In genomic region chr16:57185945-57186629, GRCh38 we compare ENCODE assay signal across 1 cellular context.
TF ChIP-seq lines count a peak whose summit lies in the region.

A gene with protein sequence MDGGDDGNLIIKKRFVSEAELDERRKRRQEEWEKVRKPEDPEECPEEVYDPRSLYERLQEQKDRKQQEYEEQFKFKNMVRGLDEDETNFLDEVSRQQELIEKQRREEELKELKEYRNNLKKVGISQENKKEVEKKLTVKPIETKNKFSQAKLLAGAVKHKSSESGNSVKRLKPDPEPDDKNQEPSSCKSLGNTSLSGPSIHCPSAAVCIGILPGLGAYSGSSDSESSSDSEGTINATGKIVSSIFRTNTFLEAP (minus strand): TSS chr16:57186039. CDS start chr16:57173854, 12,185 bp downstream.
RSPRY1 (plus strand) TSS chr16:57186329; CDS start chr16:57204659, 18,330 bp downstream.

TF ChIP-seq in GM12878, 131 proteins besides CTCF, POLR2A, EP300 and RAD21 (continued from another document and continues in another):
- TF ChIP-seq, protein P1, sequence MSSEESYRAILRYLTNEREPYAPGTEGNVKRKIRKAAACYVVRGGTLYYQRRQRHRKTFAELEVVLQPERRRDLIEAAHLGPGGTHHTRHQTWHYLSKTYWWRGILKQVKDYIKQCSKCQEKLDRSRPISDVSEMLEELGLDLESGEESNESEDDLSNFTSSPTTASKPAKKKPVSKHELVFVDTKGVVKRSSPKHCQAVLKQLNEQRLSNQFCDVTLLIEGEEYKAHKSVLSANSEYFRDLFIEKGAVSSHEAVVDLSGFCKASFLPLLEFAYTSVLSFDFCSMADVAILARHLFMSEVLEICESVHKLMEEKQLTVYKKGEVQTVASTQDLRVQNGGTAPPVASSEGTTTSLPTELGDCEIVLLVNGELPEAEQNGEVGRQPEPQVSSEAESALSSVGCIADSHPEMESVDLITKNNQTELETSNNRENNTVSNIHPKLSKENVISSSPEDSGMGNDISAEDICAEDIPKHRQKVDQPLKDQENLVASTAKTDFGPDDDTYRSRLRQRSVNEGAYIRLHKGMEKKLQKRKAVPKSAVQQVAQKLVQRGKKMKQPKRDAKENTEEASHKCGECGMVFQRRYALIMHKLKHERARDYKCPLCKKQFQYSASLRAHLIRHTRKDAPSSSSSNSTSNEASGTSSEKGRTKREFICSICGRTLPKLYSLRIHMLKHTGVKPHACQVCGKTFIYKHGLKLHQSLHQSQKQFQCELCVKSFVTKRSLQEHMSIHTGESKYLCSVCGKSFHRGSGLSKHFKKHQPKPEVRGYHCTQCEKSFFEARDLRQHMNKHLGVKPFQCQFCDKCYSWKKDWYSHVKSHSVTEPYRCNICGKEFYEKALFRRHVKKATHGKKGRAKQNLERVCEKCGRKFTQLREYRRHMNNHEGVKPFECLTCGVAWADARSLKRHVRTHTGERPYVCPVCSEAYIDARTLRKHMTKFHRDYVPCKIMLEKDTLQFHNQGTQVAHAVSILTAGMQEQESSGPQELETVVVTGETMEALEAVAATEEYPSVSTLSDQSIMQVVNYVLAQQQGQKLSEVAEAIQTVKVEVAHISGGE (CRISPR knock-in tag; IDR thresholded peaks at IDR 0.05), result peak; percentile 73
- TF ChIP-seq, protein P2, sequence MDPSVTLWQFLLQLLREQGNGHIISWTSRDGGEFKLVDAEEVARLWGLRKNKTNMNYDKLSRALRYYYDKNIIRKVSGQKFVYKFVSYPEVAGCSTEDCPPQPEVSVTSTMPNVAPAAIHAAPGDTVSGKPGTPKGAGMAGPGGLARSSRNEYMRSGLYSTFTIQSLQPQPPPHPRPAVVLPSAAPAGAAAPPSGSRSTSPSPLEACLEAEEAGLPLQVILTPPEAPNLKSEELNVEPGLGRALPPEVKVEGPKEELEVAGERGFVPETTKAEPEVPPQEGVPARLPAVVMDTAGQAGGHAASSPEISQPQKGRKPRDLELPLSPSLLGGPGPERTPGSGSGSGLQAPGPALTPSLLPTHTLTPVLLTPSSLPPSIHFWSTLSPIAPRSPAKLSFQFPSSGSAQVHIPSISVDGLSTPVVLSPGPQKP (IDR thresholded peaks at IDR 0.05; ENCODE audit: low read depth, low read length), result peak; percentile 69
- TF ChIP-seq, protein P3, sequence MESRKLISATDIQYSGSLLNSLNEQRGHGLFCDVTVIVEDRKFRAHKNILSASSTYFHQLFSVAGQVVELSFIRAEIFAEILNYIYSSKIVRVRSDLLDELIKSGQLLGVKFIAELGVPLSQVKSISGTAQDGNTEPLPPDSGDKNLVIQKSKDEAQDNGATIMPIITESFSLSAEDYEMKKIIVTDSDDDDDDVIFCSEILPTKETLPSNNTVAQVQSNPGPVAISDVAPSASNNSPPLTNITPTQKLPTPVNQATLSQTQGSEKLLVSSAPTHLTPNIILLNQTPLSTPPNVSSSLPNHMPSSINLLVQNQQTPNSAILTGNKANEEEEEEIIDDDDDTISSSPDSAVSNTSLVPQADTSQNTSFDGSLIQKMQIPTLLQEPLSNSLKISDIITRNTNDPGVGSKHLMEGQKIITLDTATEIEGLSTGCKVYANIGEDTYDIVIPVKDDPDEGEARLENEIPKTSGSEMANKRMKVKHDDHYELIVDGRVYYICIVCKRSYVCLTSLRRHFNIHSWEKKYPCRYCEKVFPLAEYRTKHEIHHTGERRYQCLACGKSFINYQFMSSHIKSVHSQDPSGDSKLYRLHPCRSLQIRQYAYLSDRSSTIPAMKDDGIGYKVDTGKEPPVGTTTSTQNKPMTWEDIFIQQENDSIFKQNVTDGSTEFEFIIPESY (IDR thresholded peaks at IDR 0.05), result no peak
- no peak for TF ChIP-seq MYB (IDR thresholded peaks at IDR 0.05; ENCODE audit: borderline replicate concordance, low read depth, low read length)
- peak; percentile 37; the same call in 1 of the 2 replicates for TF ChIP-seq BACH1 (IDR thresholded peaks at IDR 0.05; ENCODE audit: borderline replicate concordance)
- TF ChIP-seq SIX5 (IDR thresholded peaks at IDR 0.05; ENCODE audit: low read depth, low read length, severe bottlenecking), result peak; percentile 21
- no peak for TF ChIP-seq NFIC (IDR thresholded peaks at IDR 0.05; ENCODE audit: low read depth, low read length)
- TF ChIP-seq ATF2 (IDR thresholded peaks at IDR 0.05; ENCODE audit: low read length), result no peak
- TF ChIP-seq, protein P4, sequence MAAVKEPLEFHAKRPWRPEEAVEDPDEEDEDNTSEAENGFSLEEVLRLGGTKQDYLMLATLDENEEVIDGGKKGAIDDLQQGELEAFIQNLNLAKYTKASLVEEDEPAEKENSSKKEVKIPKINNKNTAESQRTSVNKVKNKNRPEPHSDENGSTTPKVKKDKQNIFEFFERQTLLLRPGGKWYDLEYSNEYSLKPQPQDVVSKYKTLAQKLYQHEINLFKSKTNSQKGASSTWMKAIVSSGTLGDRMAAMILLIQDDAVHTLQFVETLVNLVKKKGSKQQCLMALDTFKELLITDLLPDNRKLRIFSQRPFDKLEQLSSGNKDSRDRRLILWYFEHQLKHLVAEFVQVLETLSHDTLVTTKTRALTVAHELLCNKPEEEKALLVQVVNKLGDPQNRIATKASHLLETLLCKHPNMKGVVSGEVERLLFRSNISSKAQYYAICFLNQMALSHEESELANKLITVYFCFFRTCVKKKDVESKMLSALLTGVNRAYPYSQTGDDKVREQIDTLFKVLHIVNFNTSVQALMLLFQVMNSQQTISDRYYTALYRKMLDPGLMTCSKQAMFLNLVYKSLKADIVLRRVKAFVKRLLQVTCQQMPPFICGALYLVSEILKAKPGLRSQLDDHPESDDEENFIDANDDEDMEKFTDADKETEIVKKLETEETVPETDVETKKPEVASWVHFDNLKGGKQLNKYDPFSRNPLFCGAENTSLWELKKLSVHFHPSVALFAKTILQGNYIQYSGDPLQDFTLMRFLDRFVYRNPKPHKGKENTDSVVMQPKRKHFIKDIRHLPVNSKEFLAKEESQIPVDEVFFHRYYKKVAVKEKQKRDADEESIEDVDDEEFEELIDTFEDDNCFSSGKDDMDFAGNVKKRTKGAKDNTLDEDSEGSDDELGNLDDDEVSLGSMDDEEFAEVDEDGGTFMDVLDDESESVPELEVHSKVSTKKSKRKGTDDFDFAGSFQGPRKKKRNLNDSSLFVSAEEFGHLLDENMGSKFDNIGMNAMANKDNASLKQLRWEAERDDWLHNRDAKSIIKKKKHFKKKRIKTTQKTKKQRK (IDR thresholded peaks at IDR 0.05; ENCODE audit: low read depth, low read length), result peak; percentile 73
- no peak for TF ChIP-seq IKZF1 (conservative IDR thresholded peaks at IDR 0.05)
- no peak for TF ChIP-seq TCF3 (IDR thresholded peaks at IDR 0.05; ENCODE audit: borderline replicate concordance, insufficient read depth, low read depth, low read length)
- peak; percentile 89 for TF ChIP-seq USF2 (IDR thresholded peaks at IDR 0.05; ENCODE audit: borderline replicate concordance, low read depth, low read length)
- no peak for TF ChIP-seq JUND (IDR thresholded peaks at IDR 0.05; ENCODE audit: low read depth, low read length)
- TF ChIP-seq CHD1 (IDR thresholded peaks at IDR 0.05; ENCODE audit: low read depth, low read length), result 0 out of 2 replicates have a peak, but pooled peaks have one; percentile 40
- no peak for TF ChIP-seq CEBPB (IDR thresholded peaks at IDR 0.05; ENCODE audit: borderline replicate concordance in 1 of 2, low read depth in 2 of 2, low read length in 2 of 2)
- TF ChIP-seq, protein P5, sequence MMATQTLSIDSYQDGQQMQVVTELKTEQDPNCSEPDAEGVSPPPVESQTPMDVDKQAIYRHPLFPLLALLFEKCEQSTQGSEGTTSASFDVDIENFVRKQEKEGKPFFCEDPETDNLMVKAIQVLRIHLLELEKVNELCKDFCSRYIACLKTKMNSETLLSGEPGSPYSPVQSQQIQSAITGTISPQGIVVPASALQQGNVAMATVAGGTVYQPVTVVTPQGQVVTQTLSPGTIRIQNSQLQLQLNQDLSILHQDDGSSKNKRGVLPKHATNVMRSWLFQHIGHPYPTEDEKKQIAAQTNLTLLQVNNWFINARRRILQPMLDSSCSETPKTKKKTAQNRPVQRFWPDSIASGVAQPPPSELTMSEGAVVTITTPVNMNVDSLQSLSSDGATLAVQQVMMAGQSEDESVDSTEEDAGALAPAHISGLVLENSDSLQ (IDR thresholded peaks at IDR 0.05), result peak; percentile 93
- no peak for TF ChIP-seq MTA3 (IDR thresholded peaks at IDR 0.05; ENCODE audit: borderline replicate concordance, low read length)
- TF ChIP-seq NRF1 (conservative IDR thresholded peaks at IDR 0.05; ENCODE audit: low read depth, low read length), result peak; percentile 36; the same call in 1 of the 2 replicates
- peak; percentile 85 for TF ChIP-seq IRF3 (IDR thresholded peaks at IDR 0.05)
- no peak for TF ChIP-seq WRNIP1 (IDR thresholded peaks at IDR 0.05; ENCODE audit: borderline replicate concordance, low read depth, low read length)
- TF ChIP-seq ZNF622 (IDR thresholded peaks at IDR 0.05), result no peak
- TF ChIP-seq POU2F2 (IDR thresholded peaks at IDR 0.05; ENCODE audit: borderline replicate concordance, low read depth, low read length), result no peak
- TF ChIP-seq, protein P6, sequence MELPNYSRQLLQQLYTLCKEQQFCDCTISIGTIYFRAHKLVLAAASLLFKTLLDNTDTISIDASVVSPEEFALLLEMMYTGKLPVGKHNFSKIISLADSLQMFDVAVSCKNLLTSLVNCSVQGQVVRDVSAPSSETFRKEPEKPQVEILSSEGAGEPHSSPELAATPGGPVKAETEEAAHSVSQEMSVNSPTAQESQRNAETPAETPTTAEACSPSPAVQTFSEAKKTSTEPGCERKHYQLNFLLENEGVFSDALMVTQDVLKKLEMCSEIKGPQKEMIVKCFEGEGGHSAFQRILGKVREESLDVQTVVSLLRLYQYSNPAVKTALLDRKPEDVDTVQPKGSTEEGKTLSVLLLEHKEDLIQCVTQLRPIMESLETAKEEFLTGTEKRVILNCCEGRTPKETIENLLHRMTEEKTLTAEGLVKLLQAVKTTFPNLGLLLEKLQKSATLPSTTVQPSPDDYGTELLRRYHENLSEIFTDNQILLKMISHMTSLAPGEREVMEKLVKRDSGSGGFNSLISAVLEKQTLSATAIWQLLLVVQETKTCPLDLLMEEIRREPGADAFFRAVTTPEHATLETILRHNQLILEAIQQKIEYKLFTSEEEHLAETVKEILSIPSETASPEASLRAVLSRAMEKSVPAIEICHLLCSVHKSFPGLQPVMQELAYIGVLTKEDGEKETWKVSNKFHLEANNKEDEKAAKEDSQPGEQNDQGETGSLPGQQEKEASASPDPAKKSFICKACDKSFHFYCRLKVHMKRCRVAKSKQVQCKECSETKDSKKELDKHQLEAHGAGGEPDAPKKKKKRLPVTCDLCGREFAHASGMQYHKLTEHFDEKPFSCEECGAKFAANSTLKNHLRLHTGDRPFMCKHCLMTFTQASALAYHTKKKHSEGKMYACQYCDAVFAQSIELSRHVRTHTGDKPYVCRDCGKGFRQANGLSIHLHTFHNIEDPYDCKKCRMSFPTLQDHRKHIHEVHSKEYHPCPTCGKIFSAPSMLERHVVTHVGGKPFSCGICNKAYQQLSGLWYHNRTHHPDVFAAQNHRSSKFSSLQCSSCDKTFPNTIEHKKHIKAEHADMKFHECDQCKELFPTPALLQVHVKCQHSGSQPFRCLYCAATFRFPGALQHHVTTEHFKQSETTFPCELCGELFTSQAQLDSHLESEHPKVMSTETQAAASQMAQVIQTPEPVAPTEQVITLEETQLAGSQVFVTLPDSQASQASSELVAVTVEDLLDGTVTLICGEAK (IDR thresholded peaks at IDR 0.05; ENCODE audit: borderline replicate concordance), result peak; percentile 95
- TF ChIP-seq SIN3A (IDR thresholded peaks at IDR 0.05; ENCODE audit: low read depth, low read length), result no peak
- no peak for TF ChIP-seq IRF4 (IDR thresholded peaks at IDR 0.05; ENCODE audit: low read depth, low read length)
- no peak for TF ChIP-seq RBBP5 (conservative IDR thresholded peaks at IDR 0.05)
- TF ChIP-seq ZNF217 (IDR thresholded peaks at IDR 0.05), result no peak
- peak; percentile 41; the same call in 1 of the 2 replicates for TF ChIP-seq SPI1 (IDR thresholded peaks at IDR 0.05; ENCODE audit: borderline replicate concordance, insufficient read depth, low read depth, low read length)
- peak; percentile 34 for TF ChIP-seq NR2C1 (IDR thresholded peaks at IDR 0.05)
- no peak for TF ChIP-seq SREBF2 (IDR thresholded peaks at IDR 0.05; ENCODE audit: low read length)
- no peak for TF ChIP-seq SREBF1 (IDR thresholded peaks at IDR 0.05; ENCODE audit: low read length)
- TF ChIP-seq HSF1 (IDR thresholded peaks at IDR 0.05; ENCODE audit: low read depth, low read length), result no peak; the same call in 1 of the 2 replicates
- peak; percentile 57 for TF ChIP-seq CREM (IDR thresholded peaks at IDR 0.05; ENCODE audit: low read depth)
- TF ChIP-seq CHD4 (IDR thresholded peaks at IDR 0.05), result no peak
- TF ChIP-seq TAF1 (IDR thresholded peaks at IDR 0.05; ENCODE audit: borderline replicate concordance, low read depth, low read length), result peak; percentile 62; the same call in 1 of the 2 replicates
- TF ChIP-seq CBFB (IDR thresholded peaks at IDR 0.05; ENCODE audit: low read depth), result 0 out of 2 replicates have a peak, but pooled peaks have one; percentile 65
